Comparison of ENCODE assay signal across 6 cellular contexts in the genomic region with DNA sequence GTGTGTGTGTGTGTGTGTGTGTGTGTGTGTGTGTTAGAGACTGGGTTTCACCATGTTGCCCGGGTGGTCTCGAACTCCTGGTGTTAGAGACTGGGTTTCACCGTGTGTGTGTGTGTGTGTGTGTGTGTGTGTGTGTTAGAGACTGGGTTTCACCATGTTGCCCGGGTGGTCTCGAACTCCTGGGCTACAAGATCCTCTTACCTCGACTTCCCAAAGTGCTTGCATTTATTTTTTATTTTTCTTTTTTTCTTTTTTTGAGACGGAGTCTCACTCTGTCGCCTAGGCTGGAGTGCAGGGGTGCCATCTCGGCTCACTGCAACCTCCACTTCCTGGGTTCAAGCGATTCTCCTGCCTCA. TPM values are rescaled to one million over a fixed set of nuclear protein-coding genes. Genes with fewer than 3 reads are reported as not detected.
DNase-seq lines count a peak whose midpoint lies in the region; ATAC-seq and TF ChIP-seq lines count a peak whose summit lies in the region.
"Not testable (repeated sequence)": the region's sequence is repeated elsewhere in the genome, so short reads cannot be mapped to it uniquely, and the experiment has no call there.

No MANE protein-coding gene starts in this region.

- not testable (repeated sequence) for TF ChIP-seq POLR2A in esophagus squamous epithelium (IDR thresholded peaks at IDR 0.05)

- not testable (repeated sequence) for H3K36me3 Mint-ChIP-seq in CD4-positive, alpha-beta T cell (ENCODE audit: low read depth)
- peaks cover 55% of the 10 kb centered on the region for H3K36me3 Mint-ChIP-seq in activated naive CD8-positive, alpha-beta T cell treated with anti-CD3 and anti-CD28 coated beads for 36 hours
- H3K36me3 Mint-ChIP-seq in stimulated activated memory B cell treated with anti-CD40 and anti-IgM and Interleukin-4, amounts not matched to agents 10 μg/mL and 1 μg/mL and 100 μg/mL, for 72 hours: peaks cover 27% of the 10 kb centered on the region

- H3K27ac ChIP-seq in CD4-positive, alpha-beta T cell (ENCODE audit: low read depth, low read length): not testable (repeated sequence)
- H3K27ac ChIP-seq in OCI-LY7 (ENCODE audit: low read depth, low read length, poor library complexity, severe bottlenecking) (peak overlapping the region; percentile 91), esophagus squamous epithelium (peak overlapping the region; percentile 84 to 96 (median 88))

- H3K9me2 ChIP-seq in OCI-LY7 (ENCODE audit: insufficient read depth, low read length): not testable (repeated sequence)

- peak overlapping the region; percentile 97 for H3K4me2 ChIP-seq in OCI-LY7 (ENCODE audit: low read length)

- not testable (repeated sequence) for ATAC-seq in CD4-positive, alpha-beta T cell (ENCODE audit: poor library complexity); stimulated activated memory B cell treated with anti-CD40 and anti-IgM and Interleukin-4, amounts not matched to agents 10 μg/mL and 1 μg/mL and 100 μg/mL, for 72 hours

- peaks cover 62% of the 10 kb centered on the region for H3K4me1 ChIP-seq in OCI-LY7 (ENCODE audit: insufficient read depth, low read length, poor library complexity, severe bottlenecking)
- peaks cover 18 to 48% (median 20%) of the 10 kb centered on the region in 3 donors for H3K4me1 ChIP-seq in esophagus squamous epithelium
- peaks cover 17% of the 10 kb centered on the region for H3K4me1 ChIP-seq in mucosa of stomach (ENCODE audit: control insufficient read depth, insufficient read depth, low read length)

- peak overlapping the region; percentile 89 for H3K4me3 Mint-ChIP-seq in CD4-positive, alpha-beta T cell
- peak overlapping the region; percentile 80 for H3K4me3 Mint-ChIP-seq in activated naive CD8-positive, alpha-beta T cell treated with anti-CD3 and anti-CD28 coated beads for 36 hours
- H3K4me3 Mint-ChIP-seq in stimulated activated memory B cell treated with anti-CD40 and anti-IgM and Interleukin-4, amounts not matched to agents 10 μg/mL and 1 μg/mL and 100 μg/mL, for 72 hours: peak overlapping the region; percentile 85

- H3K4me3 ChIP-seq in OCI-LY7 (ENCODE audit: low read depth, low read length, poor library complexity, severe bottlenecking) (peak overlapping the region; percentile 99), esophagus squamous epithelium (peak overlapping the region; percentile 67 to 98 (median 84)), mucosa of stomach (ENCODE audit: low read length) (peak overlapping the region; percentile 67)

- DNase-seq in CD4-positive, alpha-beta T cell; OCI-LY7 (ENCODE audit: low spot score); activated naive CD8-positive, alpha-beta T cell treated with anti-CD3 and anti-CD28 coated beads for 36 hours; esophagus squamous epithelium (lab: John Stamatoyannopoulos, UW): not testable (repeated sequence)

- not testable (repeated sequence) for H3K27me3 Mint-ChIP-seq in CD4-positive, alpha-beta T cell; activated naive CD8-positive, alpha-beta T cell treated with anti-CD3 and anti-CD28 coated beads for 36 hours; stimulated activated memory B cell treated with anti-CD40 and anti-IgM and Interleukin-4, amounts not matched to agents 10 μg/mL and 1 μg/mL and 100 μg/mL, for 72 hours

- not testable (repeated sequence) for TF ChIP-seq CTCF in CD4-positive, alpha-beta T cell (IDR thresholded peaks at IDR 0.05); OCI-LY7 (conservative IDR thresholded peaks at IDR 0.05; ENCODE audit: low read length); esophagus squamous epithelium (IDR thresholded peaks at IDR 0.05)

- not testable (repeated sequence) for H3K9me3 Mint-ChIP-seq in CD4-positive, alpha-beta T cell; activated naive CD8-positive, alpha-beta T cell treated with anti-CD3 and anti-CD28 coated beads for 36 hours; stimulated activated memory B cell treated with anti-CD40 and anti-IgM and Interleukin-4, amounts not matched to agents 10 μg/mL and 1 μg/mL and 100 μg/mL, for 72 hours

- 73 to 84% methylated on average over 6 to 9 of the region's 10 CpGs for WGBS in esophagus squamous epithelium, 2 donors

- peaks cover 50% of the 10 kb centered on the region for H3K79me2 ChIP-seq in OCI-LY7 (ENCODE audit: insufficient read depth, low read depth, low read length)

- H3K27me3 ChIP-seq in CD4-positive, alpha-beta T cell (ENCODE audit: control insufficient read depth, insufficient read depth, low read length); esophagus squamous epithelium; mucosa of stomach (ENCODE audit: control insufficient read depth, insufficient read depth, low read length): not testable (repeated sequence)

- CTCF ChIA-PET in CD4-positive, alpha-beta T cell (lab: Charles Lee); OCI-LY7 (lab: Charles Lee; ENCODE audit: unreplicated experiment): not testable (repeated sequence)

- H2AFZ ChIP-seq in OCI-LY7 (ENCODE audit: low read length): 0 out of 2 replicates have a peak overlapping the region, but pooled peaks have one; percentile 39

- peaks cover 30% of the 10 kb centered on the region for H4K20me1 ChIP-seq in OCI-LY7 (ENCODE audit: insufficient read depth, low read length)

- not testable (repeated sequence) for BruUV-seq in OCI-LY7 (replicated peaks; lab: Mats Ljungman, UMichigan)

- H3K9me3 ChIP-seq in CD4-positive, alpha-beta T cell (ENCODE audit: control insufficient read depth, low read length); OCI-LY7 (ENCODE audit: low read length); esophagus squamous epithelium; mucosa of stomach (ENCODE audit: control insufficient read depth, low read length): not testable (repeated sequence)

- H3K27ac Mint-ChIP-seq in CD4-positive, alpha-beta T cell: peak overlapping the region; percentile 70
- H3K27ac Mint-ChIP-seq in activated naive CD8-positive, alpha-beta T cell treated with anti-CD3 and anti-CD28 coated beads for 36 hours: peak overlapping the region; percentile 83
- H3K27ac Mint-ChIP-seq in stimulated activated memory B cell treated with anti-CD40 and anti-IgM and Interleukin-4, amounts not matched to agents 10 μg/mL and 1 μg/mL and 100 μg/mL, for 72 hours: peak overlapping the region; percentile 75

- POLR2A ChIA-PET in CD4-positive, alpha-beta T cell (lab: Charles Lee): interaction anchor here (0.7 to 2.3 kb wide), 3 partner anchors 14 to 47 kb away, joined by 3 to 17 read pairs (median 4); a partner anchor contains a TSS
- POLR2A ChIA-PET in OCI-LY7 (lab: Charles Lee): not testable (repeated sequence)

- peak overlapping the region; percentile 71 for H3K9ac ChIP-seq in mucosa of stomach (ENCODE audit: low read length)

- peaks cover 46% of the 10 kb centered on the region for H3K36me3 ChIP-seq in OCI-LY7 (ENCODE audit: insufficient read depth, low read length)
- not testable (repeated sequence) for H3K36me3 ChIP-seq in esophagus squamous epithelium; mucosa of stomach (ENCODE audit: control insufficient read depth, insufficient read depth, low read length)

- intact Hi-C loops in CD4-positive, alpha-beta T cell (cut with DNase I, micrococcal nuclease): loop anchor here (1.0 to 2.0 kb wide), 3 partner anchors 46 to 86 kb away; a partner anchor contains a TSS
- intact Hi-C loops in OCI-LY7 (cut with micrococcal nuclease; ENCODE audit: unreplicated experiment): loop anchor here (10.0 kb wide), 1 partner anchor 354 kb away; no protein-coding TSS in a partner anchor
- intact Hi-C loops in esophagus squamous epithelium (cut with DNase I): not testable (repeated sequence)

- peaks cover 57% of the 10 kb centered on the region for H3K4me1 Mint-ChIP-seq in CD4-positive, alpha-beta T cell (ENCODE audit: low read depth)
- peaks cover 37% of the 10 kb centered on the region for H3K4me1 Mint-ChIP-seq in activated naive CD8-positive, alpha-beta T cell treated with anti-CD3 and anti-CD28 coated beads for 36 hours
- peaks cover 35% of the 10 kb centered on the region for H3K4me1 Mint-ChIP-seq in stimulated activated memory B cell treated with anti-CD40 and anti-IgM and Interleukin-4, amounts not matched to agents 10 μg/mL and 1 μg/mL and 100 μg/mL, for 72 hours

RNA-seq across cellular contexts. Expression of a gene that starts 0.6 kb away (rescaled TPM):
- 10 to 100 TPM; 96.5 to 96.9 TPM for total RNA-seq in CD4-positive, alpha-beta T cell
- total RNA-seq in OCI-LY7 (2014; rRNA removed; shearing (Covaris generic)): 213 and 256 TPM in 2 replicates
- total RNA-seq in OCI-LY7 (2022) (580 and 590 TPM in 2 replicates), esophagus squamous epithelium (10 to 100 TPM; 19.4 to 53.8 (median 23.9) TPM)
- total RNA-seq in activated naive CD8-positive, alpha-beta T cell treated with anti-CD3 and anti-CD28 coated beads for 36 hours: 10 to 100 TPM; 70.9 to 80.9 TPM

RNA-seq across cellular contexts. Expression of a gene that starts 46.3 kb away (rescaled TPM):
- total RNA-seq in CD4-positive, alpha-beta T cell: 1 to 10 TPM; 7.9 to 8.0 TPM
- 32.3 and 42.1 TPM in 2 replicates for total RNA-seq in OCI-LY7 (2014; rRNA removed; shearing (Covaris generic))
- 27.8 and 38.5 TPM in 2 replicates for total RNA-seq in OCI-LY7 (2022)
- total RNA-seq in activated naive CD8-positive, alpha-beta T cell treated with anti-CD3 and anti-CD28 coated beads for 36 hours: 10 to 100 TPM; 25.2 to 30.4 TPM
- 10 to 100 TPM; 15.2 to 32.7 (median 24.6) TPM for total RNA-seq in esophagus squamous epithelium

RNA-seq across cellular contexts. Expression of a gene that starts 46.6 kb away (rescaled TPM):
- 10 to 100 TPM; 53.7 to 59.5 TPM for total RNA-seq in CD4-positive, alpha-beta T cell
- 39.1 and 42.4 TPM in 2 replicates for total RNA-seq in OCI-LY7 (2014; rRNA removed; shearing (Covaris generic))
- total RNA-seq in OCI-LY7 (2022) (62.8 and 67.1 TPM in 2 replicates), esophagus squamous epithelium (10 to 100 TPM; 31.9 to 53.6 (median 45.4) TPM)
- total RNA-seq in activated naive CD8-positive, alpha-beta T cell treated with anti-CD3 and anti-CD28 coated beads for 36 hours: 10 to 100 TPM; 60.4 to 62.7 TPM

RNA-seq across cellular contexts. Expression of a gene that starts 57.9 kb away (rescaled TPM):
- total RNA-seq in CD4-positive, alpha-beta T cell: 10 to 100 TPM; 12.6 to 13.6 TPM
- 11.1 and 11.4 TPM in 2 replicates for total RNA-seq in OCI-LY7 (2014; rRNA removed; shearing (Covaris generic))
- total RNA-seq in OCI-LY7 (2022) (21.0 TPM in 2 replicates), esophagus squamous epithelium (10 to 100 TPM; 10.4 to 17.6 (median 15.3) TPM)
- total RNA-seq in activated naive CD8-positive, alpha-beta T cell treated with anti-CD3 and anti-CD28 coated beads for 36 hours: 10 to 100 TPM; 14.0 to 14.1 TPM
